Comparison of ENCODE assay signal across 23 cellular contexts in the genomic region with DNA sequence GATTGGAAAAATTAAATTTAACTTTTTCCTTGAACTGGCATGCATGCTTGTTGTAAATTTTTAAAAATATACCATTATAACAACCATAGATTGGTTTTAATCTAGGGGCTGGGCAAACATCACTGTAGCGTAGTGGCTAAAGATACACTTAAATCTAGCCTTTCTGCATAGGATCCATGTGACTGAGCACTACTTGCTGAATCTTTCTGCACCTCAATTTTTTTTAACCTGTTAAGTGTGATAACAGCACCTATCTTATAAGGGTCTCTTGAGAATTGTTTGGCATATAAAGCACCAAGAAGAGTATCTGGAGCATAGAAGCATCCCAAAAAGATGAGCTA. TPM values are rescaled to one million over a fixed set of nuclear protein-coding genes. Genes with fewer than 3 reads are reported as not detected.
DNase-seq lines count a peak whose midpoint lies in the region; ATAC-seq and TF ChIP-seq lines count a peak whose summit lies in the region.
"Had no signal": no experiment of that assay in that cellular context is flagged by ENCODE, and none has a peak within 500 bp of the region (broad histone marks: within the 10 kb centered on the region; RNA-seq: fewer than 3 reads in every experiment).

No MANE protein-coding gene starts in this region.

- H3K9ac ChIP-seq in SK-N-SH (no peak overlapping the region), mucosa of stomach (ENCODE audit: low read length) (peak overlapping the region; percentile 38)
- H3K9ac ChIP-seq: BLaER1 had no signal

- H3K36me3 ChIP-seq in SK-N-SH (replicated peaks in 1 of 2; ENCODE audit: control insufficient read depth in 1 of 2, insufficient read depth in 2 of 2, low read length in 1 of 2), result no peaks in the 10 kb centered on the region
- no peaks in the 10 kb centered on the region for H3K36me3 ChIP-seq in brain microvascular endothelial cell (replicated peaks)
- peaks cover 1% of the 10 kb centered on the region for H3K36me3 ChIP-seq in mucosa of stomach (ENCODE audit: control insufficient read depth, insufficient read depth, low read length)
- H3K36me3 ChIP-seq: BLaER1, Peyer's patch had no signal

- H3K27ac ChIP-seq in SK-N-SH (ENCODE audit: low read depth in 2 of 2, low read length in 1 of 2), result peak overlapping the region in 1 of 2 experiments; percentile 65; a peak in 2 of 4 replicates
- H3K27ac ChIP-seq in brain microvascular endothelial cell, result peak overlapping the region; percentile 92
- H3K27ac ChIP-seq: 22Rv1, BLaER1, Peyer's patch, SK-N-MC had no signal

- no peak overlapping the region for H3K4me2 ChIP-seq in SK-N-SH
- H3K4me2 ChIP-seq: BLaER1 had no signal

- CTCF ChIA-PET in SK-N-SH (lab: Yijun Ruan, JAX), result no interaction called here
- CTCF ChIA-PET in HEK293T (lab: Yijun Ruan, JAX), result no interaction called here

- H2AFZ ChIP-seq in SK-N-SH (ENCODE audit: low read depth), result 0 out of 2 replicates have a peak overlapping the region, but pooled peaks have one; percentile 36

- 85% methylated on average over 1 of the region's 1 CpG for WGBS in SK-N-SH (ENCODE audit: low lambda C conversion rate)

- in situ Hi-C loops in brain microvascular endothelial cell (cut with HindIII; ENCODE audit: low pct_ligation_motif_present, low sequenced_read_pairs), result no loop called here

- H3K4me3 ChIP-seq in SK-N-SH (ENCODE audit: low read depth in 2 of 2, low read length in 1 of 2), result no peak overlapping the region
- H3K4me3 ChIP-seq in brain microvascular endothelial cell (ENCODE audit: low read depth, low read length), result no peak overlapping the region
- no peak overlapping the region for H3K4me3 ChIP-seq in mucosa of stomach (ENCODE audit: low read length)
- H3K4me3 ChIP-seq: BLaER1, K562, Peyer's patch, SK-N-MC had no signal

- no peaks in the 10 kb centered on the region for H3K9me3 ChIP-seq in SK-N-SH
- H3K9me3 ChIP-seq in mucosa of stomach (ENCODE audit: control insufficient read depth, low read length), result no peaks in the 10 kb centered on the region
- H3K9me3 ChIP-seq: BLaER1, Peyer's patch had no signal

- DNase-seq in SK-N-SH (no peak), brain microvascular endothelial cell (no peak), HEK293T (ENCODE audit: extremely low spot score) (no peak), NCI-H187 (lab: John Stamatoyannopoulos, UW) (no peak)
- DNase-seq: CD4-positive, CD25-positive, alpha-beta regulatory T cell; H7; Kasumi-1; NCI-H1092 treated with DMSO at 0.1 percent for 48 hours; NCI-H1436; NCI-H1930; NCI-H2107; NCI-H446 treated with DMSO at 0.1 percent for 48 hours; NCI-H526; NCI-H82; Peyer's patch; SIG-M5 had no signal

- TF ChIP-seq CTCF in SK-N-SH (IDR thresholded peaks at IDR 0.05), result no peak
- no peak for TF ChIP-seq CTCF in brain microvascular endothelial cell (IDR thresholded peaks at IDR 0.05; ENCODE audit: low read depth, low read length, missing control alignments)

- H3K9me2 ChIP-seq in SK-N-SH, result no peaks in the 10 kb centered on the region

- POLR2A ChIA-PET in SK-N-SH (lab: Yijun Ruan, JAX), result no interaction called here
- POLR2A ChIA-PET in HEK293T (lab: Yijun Ruan, JAX), result no interaction called here

- no peak for ATAC-seq in SK-N-SH treated with all-trans-retinoic acid at 6 μM for 48 hours
- no peak for ATAC-seq in HG02938 (IDR thresholded peaks at IDR 0.05; ENCODE audit: unreplicated experiment)
- ATAC-seq: K562 had no signal

- H3K4me1 ChIP-seq in SK-N-SH (ENCODE audit: control insufficient read depth in 1 of 2, insufficient read depth in 2 of 2, low read depth in 1 of 2, low read length in 1 of 2) (peaks cover 0 to 12% of the 10 kb centered on the region in 2 experiments; a peak in 2 of 4 replicates), mucosa of stomach (ENCODE audit: control insufficient read depth, insufficient read depth, low read length) (no peaks in the 10 kb centered on the region)
- H3K4me1 ChIP-seq: BLaER1, Peyer's patch had no signal

- TF ChIP-seq EP300 in SK-N-SH (IDR thresholded peaks at IDR 0.05; ENCODE audit: borderline replicate concordance in 1 of 2, low read depth in 1 of 2, low read length in 1 of 2), result no peak

- peaks cover 23% of the 10 kb centered on the region for H3F3A ChIP-seq in SK-N-SH (replicated peaks; ENCODE audit: insufficient read depth)

- H4K20me1 ChIP-seq in SK-N-SH (ENCODE audit: insufficient read depth), result no peaks in the 10 kb centered on the region
- H4K20me1 ChIP-seq: BLaER1 had no signal

- no peaks in the 10 kb centered on the region for H3K79me2 ChIP-seq in SK-N-SH (ENCODE audit: insufficient read depth)

- TF ChIP-seq RAD21 in SK-N-SH (IDR thresholded peaks at IDR 0.05; ENCODE audit: low read length), result no peak

- H3K27me3 ChIP-seq in SK-N-SH (ENCODE audit: insufficient read depth), result no peaks in the 10 kb centered on the region
- H3K27me3 ChIP-seq in brain microvascular endothelial cell (replicated peaks), result no peaks in the 10 kb centered on the region
- no peaks in the 10 kb centered on the region for H3K27me3 ChIP-seq in mucosa of stomach (ENCODE audit: control insufficient read depth, insufficient read depth, low read length)
- H3K27me3 ChIP-seq: BLaER1, Peyer's patch had no signal

TF ChIP-seq in SK-N-SH, 30 proteins besides CTCF, POLR2A, EP300 and RAD21 (continues in another document):
- no peak for TF ChIP-seq FOSL2 (IDR thresholded peaks at IDR 0.05; ENCODE audit: borderline replicate concordance, low read depth)
- no peak for TF ChIP-seq TCF12 (IDR thresholded peaks at IDR 0.05)
- TF ChIP-seq, protein P1, sequence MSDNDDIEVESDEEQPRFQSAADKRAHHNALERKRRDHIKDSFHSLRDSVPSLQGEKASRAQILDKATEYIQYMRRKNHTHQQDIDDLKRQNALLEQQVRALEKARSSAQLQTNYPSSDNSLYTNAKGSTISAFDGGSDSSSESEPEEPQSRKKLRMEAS (IDR thresholded peaks at IDR 0.05; ENCODE audit: low read depth), result no peak
- TF ChIP-seq SIN3A (IDR thresholded peaks at IDR 0.05; ENCODE audit: borderline replicate concordance, low read depth, low read length), result no peak
- no peak for TF ChIP-seq FOXM1 (IDR thresholded peaks at IDR 0.05; ENCODE audit: low read depth)
- no peak for TF ChIP-seq RFX5 (IDR thresholded peaks at IDR 0.05; ENCODE audit: low read length)
- TF ChIP-seq FOXJ3 (CRISPR knock-in tag; IDR thresholded peaks at IDR 0.05), result no peak
- no peak for TF ChIP-seq GATA2 (CRISPR knock-in tag; IDR thresholded peaks at IDR 0.05)
- TF ChIP-seq, protein P2, sequence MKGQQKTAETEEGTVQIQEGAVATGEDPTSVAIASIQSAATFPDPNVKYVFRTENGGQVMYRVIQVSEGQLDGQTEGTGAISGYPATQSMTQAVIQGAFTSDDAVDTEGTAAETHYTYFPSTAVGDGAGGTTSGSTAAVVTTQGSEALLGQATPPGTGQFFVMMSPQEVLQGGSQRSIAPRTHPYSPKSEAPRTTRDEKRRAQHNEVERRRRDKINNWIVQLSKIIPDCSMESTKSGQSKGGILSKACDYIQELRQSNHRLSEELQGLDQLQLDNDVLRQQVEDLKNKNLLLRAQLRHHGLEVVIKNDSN (IDR thresholded peaks at IDR 0.05; ENCODE audit: borderline replicate concordance, low read depth), result no peak

TF ChIP-seq in SK-N-SH treated with all-trans-retinoic acid at 6 μM for 48 hours, 23 proteins besides CTCF, POLR2A, EP300 and RAD21:
- TF ChIP-seq ISL1 (CRISPR knock-in tag; IDR thresholded peaks at IDR 0.05), result no peak

TF ChIP-seq in HEK293T, 16 proteins besides CTCF, POLR2A, EP300 and RAD21:
- TF ChIP-seq NFRKB (IDR thresholded peaks at IDR 0.05) (no peak), ZNF384 (IDR thresholded peaks at IDR 0.05) (no peak), FOXK2 (IDR thresholded peaks at IDR 0.05) (no peak), ELF4 (IDR thresholded peaks at IDR 0.05) (no peak), L3MBTL2 (conservative IDR thresholded peaks at IDR 0.05) (no peak), BHLHE40 (IDR thresholded peaks at IDR 0.05; ENCODE audit: borderline replicate concordance) (no peak), SUZ12 (IDR thresholded peaks at IDR 0.05) (no peak), LEF1 (IDR thresholded peaks at IDR 0.05; ENCODE audit: borderline replicate concordance) (no peak), ARNT (IDR thresholded peaks at IDR 0.05) (no peak), TARDBP (IDR thresholded peaks at IDR 0.05) (no peak), FOXM1 (IDR thresholded peaks at IDR 0.05; ENCODE audit: borderline replicate concordance) (no peak), FOXA1 (IDR thresholded peaks at IDR 0.05) (no peak), CTBP1 (IDR thresholded peaks at IDR 0.05; ENCODE audit: borderline replicate concordance) (no peak), HDGF (IDR thresholded peaks at IDR 0.05; ENCODE audit: borderline replicate concordance) (no peak), SP1 (IDR thresholded peaks at IDR 0.05) (no peak)
- TF ChIP-seq, protein P3, sequence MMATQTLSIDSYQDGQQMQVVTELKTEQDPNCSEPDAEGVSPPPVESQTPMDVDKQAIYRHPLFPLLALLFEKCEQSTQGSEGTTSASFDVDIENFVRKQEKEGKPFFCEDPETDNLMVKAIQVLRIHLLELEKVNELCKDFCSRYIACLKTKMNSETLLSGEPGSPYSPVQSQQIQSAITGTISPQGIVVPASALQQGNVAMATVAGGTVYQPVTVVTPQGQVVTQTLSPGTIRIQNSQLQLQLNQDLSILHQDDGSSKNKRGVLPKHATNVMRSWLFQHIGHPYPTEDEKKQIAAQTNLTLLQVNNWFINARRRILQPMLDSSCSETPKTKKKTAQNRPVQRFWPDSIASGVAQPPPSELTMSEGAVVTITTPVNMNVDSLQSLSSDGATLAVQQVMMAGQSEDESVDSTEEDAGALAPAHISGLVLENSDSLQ (IDR thresholded peaks at IDR 0.05), result no peak

RNA-seq across cellular contexts. Expression of a gene that starts 4.1 kb away (rescaled TPM):
- 0.23 and 0.34 TPM in 2 replicates for polyA plus RNA-seq in SK-N-SH (2012; rRNA removed)
- polyA plus RNA-seq in SK-N-SH (2012; cell fraction: cytosol; rRNA removed), result 0.54 and 0.75 TPM in 2 replicates
- polyA plus RNA-seq in SK-N-SH (2012; cell fraction: nucleus; rRNA removed), result 0.24 and 0.25 TPM in 2 replicates
- polyA plus RNA-seq: CD4-positive, CD25-positive, alpha-beta regulatory T cell; K562 had no signal
